ENCODE assay signal across 30 cellular contexts in genomic region chr15:38275951-38276350, GRCh38. TPM values are rescaled to one million over a fixed set of nuclear protein-coding genes. Genes with fewer than 3 reads are reported as not detected.
DNase-seq lines count a peak whose midpoint lies in the region; TF ChIP-seq lines count a peak whose summit lies in the region.
"Had no signal": no experiment of that assay in that cellular context is flagged by ENCODE, and none has a peak within 500 bp of the region (broad histone marks: within the 10 kb centered on the region; RNA-seq: fewer than 3 reads in every experiment).

No MANE protein-coding gene starts in this region.

- intact Hi-C loops in head of caudate nucleus (cut with DNase I) (no loop called here), lower leg skin (cut with DNase I; ENCODE audit: low total_unique reads) (no loop called here)

- no peak for TF ChIP-seq POLR2A in lower leg skin (IDR thresholded peaks at IDR 0.05)

- H3K4me3 ChIP-seq in cardiac fibroblast (replicated peaks in 1 of 2; ENCODE audit: low read depth in 2 of 2, low read length in 2 of 2) (no peak overlapping the region), fibroblast of villous mesenchyme (ENCODE audit: low read depth, low read length) (no peak overlapping the region), lower leg skin (ENCODE audit: low read depth, poor library complexity, severe bottlenecking) (no peak overlapping the region)
- H3K4me3 ChIP-seq: suprapubic skin, upper lobe of left lung had no signal

- DNase-seq in EH (ENCODE audit: low read depth) (peak; percentile 66), NCI-H526 (lab: John Stamatoyannopoulos, UW) (peak; percentile 48 to 70), cardiac fibroblast (ENCODE audit: low read depth in 2 of 2) (peak; percentile 80 to 91), fibroblast of villous mesenchyme (ENCODE audit: low read depth) (peak; percentile 39), head of caudate nucleus (no peak), hippocampal formation (lab: John Stamatoyannopoulos, UW) (no peak), retina (no peak), lower leg skin (ENCODE audit: low spot score in 2 of 2) (no peak)
- DNase-seq: activated CD4-positive, alpha-beta T cell treated with anti-CD3 and anti-CD28 coated beads for 4 hours; activated naive CD4-positive, alpha-beta T cell treated with anti-CD3 and anti-CD28 coated beads, Interleukin-2, amount 50 U/mL, for 16 hours; AML-193; anterior cingulate cortex; caudate nucleus; CD4-positive, CD25-positive, alpha-beta regulatory T cell; cortex of kidney; DND-41; immature natural killer cell; left colon; mesenchymal stem cell; NCI-H1417 treated with DMSO at 0.1 percent for 48 hours; NCI-H2081; NCI-H2227 treated with DMSO at 0.1 percent for 48 hours; NCI-H774; nephron progenitor cell; small intestine; stimulated activated naive CD4-positive, alpha-beta T cell; T-helper 9 cell; WERI-Rb-1 had no signal

- 46 to 47% methylated on average over 2 of the region's 2 CpGs for WGBS in lower leg skin, 2 donors

- TF ChIP-seq CTCF in cardiac fibroblast (IDR thresholded peaks at IDR 0.05; ENCODE audit: low read depth, low read length) (no peak), fibroblast of villous mesenchyme (IDR thresholded peaks at IDR 0.05; ENCODE audit: insufficient read depth, low read depth, low read length) (no peak), lower leg skin (IDR thresholded peaks at IDR 0.05) (no peak)

RNA-seq across cellular contexts. Expression of gene SPRED1, which starts 23.3 kb away (rescaled TPM):
- total RNA-seq in fibroblast of villous mesenchyme (45.4 and 55.7 TPM in 2 replicates), lower leg skin (10 to 100 TPM in 3 of 4 donors, 1 to 10 TPM in 1; 8.8 to 14.8 (median 11.5) TPM)
- total RNA-seq: CD4-positive, CD25-positive, alpha-beta regulatory T cell had no signal

Comparison
In these comparisons a context has a peak if more than half of its experiments do, and no peak if none do; other contexts are left out.
1. DNase-seq: peak in EH (single experiment), NCI-H526 (2 of 2), cardiac fibroblast (2 of 2) and fibroblast of villous mesenchyme (single experiment); none in head of caudate nucleus (0 of 42), hippocampal formation (0 of 2), retina (single experiment) and lower leg skin (0 of 2).